ENCODE assay signal across 1 cellular context in genomic region chr14:95763032-95763431, GRCh38. TPM values are rescaled to one million over a fixed set of nuclear protein-coding genes. Genes with fewer than 3 reads are reported as not detected.
"Had no signal": no experiment of that assay in that cellular context is flagged by ENCODE, and none has a peak within 500 bp of the region (broad histone marks: within the 10 kb centered on the region; RNA-seq: fewer than 3 reads in every experiment).

No MANE protein-coding gene starts in this region.

RNA-seq across cellular contexts. Expression of gene TCL1A, which starts 49.1 kb away (rescaled TPM):
- total RNA-seq: G401 had no signal
